1 cellular context compared by ENCODE assay signal in genomic region chr16:53991181-53992056, GRCh38.
TF ChIP-seq lines count a peak whose summit lies in the region.

No MANE protein-coding gene starts in this region.

TF ChIP-seq in HepG2, 621 proteins besides CTCF, POLR2A, EP300 and RAD21 (continued from another document and continues in another):
- no peak for TF ChIP-seq ESRRA (CRISPR knock-in tag; IDR thresholded peaks at IDR 0.05; ENCODE audit: low read depth)
- no peak for TF ChIP-seq ZNF382 (CRISPR knock-in tag; IDR thresholded peaks at IDR 0.05; ENCODE audit: borderline replicate concordance)
- no peak for TF ChIP-seq SETDB1 (CRISPR knock-in tag; IDR thresholded peaks at IDR 0.05; ENCODE audit: borderline replicate concordance)
- peak; percentile 20; the same call in 1 of the 2 replicates for TF ChIP-seq CREM (IDR thresholded peaks at IDR 0.05)
- TF ChIP-seq CREM (CRISPR knock-in tag; IDR thresholded peaks at IDR 0.05): no peak
- no peak for TF ChIP-seq HOXA9 (CRISPR knock-in tag; IDR thresholded peaks at IDR 0.05; ENCODE audit: borderline replicate concordance)
- no peak for TF ChIP-seq ATAD3A (CRISPR knock-in tag; IDR thresholded peaks at IDR 0.05)
- no peak for TF ChIP-seq AGO2 (optimal IDR thresholded peaks at IDR 0.05; ENCODE audit: low read depth, low read length)
- no peak for TF ChIP-seq NFIC (IDR thresholded peaks at IDR 0.05; ENCODE audit: low read length)
- no peak for TF ChIP-seq ZNF790 (CRISPR knock-in tag; IDR thresholded peaks at IDR 0.05; ENCODE audit: borderline replicate concordance)
- TF ChIP-seq NAIF1 (CRISPR knock-in tag; IDR thresholded peaks at IDR 0.05; ENCODE audit: borderline replicate concordance): 0 out of 2 replicates have a peak, but pooled peaks have one; percentile 19
- no peak for TF ChIP-seq ZSCAN30 (CRISPR knock-in tag; IDR thresholded peaks at IDR 0.05)
- no peak for TF ChIP-seq KLF11 (CRISPR knock-in tag; IDR thresholded peaks at IDR 0.05)
- no peak for TF ChIP-seq CENPT (CRISPR knock-in tag; IDR thresholded peaks at IDR 0.05; ENCODE audit: low read depth)
- TF ChIP-seq ZNF281 (CRISPR knock-in tag; IDR thresholded peaks at IDR 0.05; ENCODE audit: borderline replicate concordance): peak; percentile 47; the same call in 1 of the 2 replicates
- TF ChIP-seq KDM4B (CRISPR knock-in tag; IDR thresholded peaks at IDR 0.05): no peak
- TF ChIP-seq KDM1A (CRISPR knock-in tag; IDR thresholded peaks at IDR 0.05): no peak; the same call in 1 of the 2 replicates
- no peak for TF ChIP-seq ZNF556 (CRISPR knock-in tag; IDR thresholded peaks at IDR 0.05; ENCODE audit: borderline replicate concordance)
- TF ChIP-seq YEATS2 (CRISPR knock-in tag; IDR thresholded peaks at IDR 0.05; ENCODE audit: borderline replicate concordance): no peak; the same call in 1 of the 2 replicates
- TF ChIP-seq ZNF354B (CRISPR knock-in tag; IDR thresholded peaks at IDR 0.05): no peak
- TF ChIP-seq MIER3 (CRISPR knock-in tag; IDR thresholded peaks at IDR 0.05; ENCODE audit: borderline replicate concordance): no peak
- TF ChIP-seq GMEB2 (CRISPR knock-in tag; IDR thresholded peaks at IDR 0.05; ENCODE audit: low read depth): no peak
- TF ChIP-seq, protein P1, sequence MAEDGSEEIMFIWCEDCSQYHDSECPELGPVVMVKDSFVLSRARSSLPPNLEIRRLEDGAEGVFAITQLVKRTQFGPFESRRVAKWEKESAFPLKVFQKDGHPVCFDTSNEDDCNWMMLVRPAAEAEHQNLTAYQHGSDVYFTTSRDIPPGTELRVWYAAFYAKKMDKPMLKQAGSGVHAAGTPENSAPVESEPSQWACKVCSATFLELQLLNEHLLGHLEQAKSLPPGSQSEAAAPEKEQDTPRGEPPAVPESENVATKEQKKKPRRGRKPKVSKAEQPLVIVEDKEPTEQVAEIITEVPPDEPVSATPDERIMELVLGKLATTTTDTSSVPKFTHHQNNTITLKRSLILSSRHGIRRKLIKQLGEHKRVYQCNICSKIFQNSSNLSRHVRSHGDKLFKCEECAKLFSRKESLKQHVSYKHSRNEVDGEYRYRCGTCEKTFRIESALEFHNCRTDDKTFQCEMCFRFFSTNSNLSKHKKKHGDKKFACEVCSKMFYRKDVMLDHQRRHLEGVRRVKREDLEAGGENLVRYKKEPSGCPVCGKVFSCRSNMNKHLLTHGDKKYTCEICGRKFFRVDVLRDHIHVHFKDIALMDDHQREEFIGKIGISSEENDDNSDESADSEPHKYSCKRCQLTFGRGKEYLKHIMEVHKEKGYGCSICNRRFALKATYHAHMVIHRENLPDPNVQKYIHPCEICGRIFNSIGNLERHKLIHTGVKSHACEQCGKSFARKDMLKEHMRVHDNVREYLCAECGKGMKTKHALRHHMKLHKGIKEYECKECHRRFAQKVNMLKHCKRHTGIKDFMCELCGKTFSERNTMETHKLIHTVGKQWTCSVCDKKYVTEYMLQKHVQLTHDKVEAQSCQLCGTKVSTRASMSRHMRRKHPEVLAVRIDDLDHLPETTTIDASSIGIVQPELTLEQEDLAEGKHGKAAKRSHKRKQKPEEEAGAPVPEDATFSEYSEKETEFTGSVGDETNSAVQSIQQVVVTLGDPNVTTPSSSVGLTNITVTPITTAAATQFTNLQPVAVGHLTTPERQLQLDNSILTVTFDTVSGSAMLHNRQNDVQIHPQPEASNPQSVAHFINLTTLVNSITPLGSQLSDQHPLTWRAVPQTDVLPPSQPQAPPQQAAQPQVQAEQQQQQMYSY (CRISPR knock-in tag; IDR thresholded peaks at IDR 0.05): no peak
- no peak for TF ChIP-seq ARHGAP35 (CRISPR knock-in tag; IDR thresholded peaks at IDR 0.05; ENCODE audit: borderline replicate concordance)
- no peak for TF ChIP-seq MLLT10 (CRISPR knock-in tag; IDR thresholded peaks at IDR 0.05)
- TF ChIP-seq SNAPC4 (CRISPR knock-in tag; IDR thresholded peaks at IDR 0.05): no peak
- peak; percentile 99 for TF ChIP-seq ZNF775 (CRISPR knock-in tag; IDR thresholded peaks at IDR 0.05; ENCODE audit: borderline replicate concordance)
- no peak for TF ChIP-seq CCDC6 (CRISPR knock-in tag; IDR thresholded peaks at IDR 0.05)
- no peak for TF ChIP-seq CCAR2 (optimal IDR thresholded peaks at IDR 0.05; ENCODE audit: low read depth, low read length)
- no peak for TF ChIP-seq CHCHD3 (CRISPR knock-in tag; IDR thresholded peaks at IDR 0.05)
- no peak for TF ChIP-seq ZBTB42 (CRISPR knock-in tag; IDR thresholded peaks at IDR 0.05)
- TF ChIP-seq U2AF1 (optimal IDR thresholded peaks at IDR 0.05; ENCODE audit: low read depth, low read length): no peak
- peak; percentile 61; the same call in 1 of the 2 replicates for TF ChIP-seq FOXA3 (CRISPR knock-in tag; IDR thresholded peaks at IDR 0.05)
- TF ChIP-seq ZNF776 (CRISPR knock-in tag; IDR thresholded peaks at IDR 0.05): no peak
- TF ChIP-seq ZNF33A (CRISPR knock-in tag; IDR thresholded peaks at IDR 0.05; ENCODE audit: borderline replicate concordance): no peak
- TF ChIP-seq, protein P2, sequence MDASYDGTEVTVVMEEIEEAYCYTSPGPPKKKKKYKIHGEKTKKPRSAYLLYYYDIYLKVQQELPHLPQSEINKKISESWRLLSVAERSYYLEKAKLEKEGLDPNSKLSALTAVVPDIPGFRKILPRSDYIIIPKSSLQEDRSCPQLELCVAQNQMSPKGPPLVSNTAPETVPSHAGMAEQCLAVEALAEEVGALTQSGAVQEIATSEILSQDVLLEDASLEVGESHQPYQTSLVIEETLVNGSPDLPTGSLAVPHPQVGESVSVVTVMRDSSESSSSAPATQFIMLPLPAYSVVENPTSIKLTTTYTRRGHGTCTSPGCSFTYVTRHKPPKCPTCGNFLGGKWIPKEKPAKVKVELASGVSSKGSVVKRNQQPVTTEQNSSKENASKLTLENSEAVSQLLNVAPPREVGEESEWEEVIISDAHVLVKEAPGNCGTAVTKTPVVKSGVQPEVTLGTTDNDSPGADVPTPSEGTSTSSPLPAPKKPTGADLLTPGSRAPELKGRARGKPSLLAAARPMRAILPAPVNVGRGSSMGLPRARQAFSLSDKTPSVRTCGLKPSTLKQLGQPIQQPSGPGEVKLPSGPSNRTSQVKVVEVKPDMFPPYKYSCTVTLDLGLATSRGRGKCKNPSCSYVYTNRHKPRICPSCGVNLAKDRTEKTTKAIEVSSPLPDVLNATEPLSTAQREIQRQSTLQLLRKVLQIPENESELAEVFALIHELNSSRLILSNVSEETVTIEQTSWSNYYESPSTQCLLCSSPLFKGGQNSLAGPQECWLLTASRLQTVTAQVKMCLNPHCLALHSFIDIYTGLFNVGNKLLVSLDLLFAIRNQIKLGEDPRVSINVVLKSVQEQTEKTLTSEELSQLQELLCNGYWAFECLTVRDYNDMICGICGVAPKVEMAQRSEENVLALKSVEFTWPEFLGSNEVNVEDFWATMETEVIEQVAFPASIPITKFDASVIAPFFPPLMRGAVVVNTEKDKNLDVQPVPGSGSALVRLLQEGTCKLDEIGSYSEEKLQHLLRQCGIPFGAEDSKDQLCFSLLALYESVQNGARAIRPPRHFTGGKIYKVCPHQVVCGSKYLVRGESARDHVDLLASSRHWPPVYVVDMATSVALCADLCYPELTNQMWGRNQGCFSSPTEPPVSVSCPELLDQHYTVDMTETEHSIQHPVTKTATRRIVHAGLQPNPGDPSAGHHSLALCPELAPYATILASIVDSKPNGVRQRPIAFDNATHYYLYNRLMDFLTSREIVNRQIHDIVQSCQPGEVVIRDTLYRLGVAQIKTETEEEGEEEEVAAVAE (CRISPR knock-in tag; IDR thresholded peaks at IDR 0.05; ENCODE audit: borderline replicate concordance): 0 out of 2 replicates have a peak, but pooled peaks have one; percentile 25
- no peak for TF ChIP-seq HNF1B (CRISPR knock-in tag; IDR thresholded peaks at IDR 0.05)
- TF ChIP-seq MYC (CRISPR knock-in tag; IDR thresholded peaks at IDR 0.05; ENCODE audit: borderline replicate concordance): no peak
- no peak for TF ChIP-seq CBFB (CRISPR knock-in tag; IDR thresholded peaks at IDR 0.05)
- no peak for TF ChIP-seq NFE2 (CRISPR knock-in tag; IDR thresholded peaks at IDR 0.05)
- TF ChIP-seq HMGA1 (CRISPR knock-in tag; conservative IDR thresholded peaks at IDR 0.05): no peak
- TF ChIP-seq ZBTB21 (CRISPR knock-in tag; IDR thresholded peaks at IDR 0.05): peak; percentile 85
- no peak for TF ChIP-seq PLRG1 (conservative IDR thresholded peaks at IDR 0.05)
- TF ChIP-seq NBN (conservative IDR thresholded peaks at IDR 0.05): no peak
- no peak for TF ChIP-seq ZNF782 (CRISPR knock-in tag; IDR thresholded peaks at IDR 0.05; ENCODE audit: borderline replicate concordance)
- TF ChIP-seq ZNF569 (CRISPR knock-in tag; IDR thresholded peaks at IDR 0.05; ENCODE audit: borderline replicate concordance): no peak
- no peak for TF ChIP-seq FOXO4 (CRISPR knock-in tag; conservative IDR thresholded peaks at IDR 0.05)
- TF ChIP-seq CREB1 (IDR thresholded peaks at IDR 0.05): no peak
- no peak for TF ChIP-seq CREB1 (CRISPR knock-in tag; IDR thresholded peaks at IDR 0.05)
